Comparison of ENCODE assay signal across 27 cellular contexts in the genomic region with DNA sequence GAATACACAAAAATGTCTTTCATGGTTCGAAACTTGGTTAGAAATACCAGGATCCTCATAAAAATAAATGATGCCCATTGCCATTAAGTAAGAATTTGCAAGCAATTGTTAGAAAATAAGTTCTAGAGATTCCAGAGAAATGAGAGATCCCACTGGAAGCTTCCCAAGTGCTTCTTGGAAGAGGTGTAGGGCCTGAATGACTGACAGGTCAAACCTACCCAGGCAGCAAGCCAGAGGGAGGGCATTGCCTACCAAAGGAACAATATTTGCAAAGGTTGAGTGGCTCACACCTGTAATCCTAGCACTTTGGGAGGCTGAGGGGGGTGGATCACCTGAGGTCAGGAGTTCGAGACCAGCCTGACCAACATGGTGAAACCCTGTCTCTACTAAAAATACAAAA.
"Had no signal": no experiment of that assay in that cellular context is flagged by ENCODE, and none has a peak within 500 bp of the region (broad histone marks: within the 10 kb centered on the region; RNA-seq: fewer than 3 reads in every experiment).

No MANE protein-coding gene starts in this region.

- H3K27ac ChIP-seq: heart right ventricle, hepatocyte, left lung, lower lobe of right lung, parathyroid adenoma, psoas muscle, right atrium auricular region, sigmoid colon, spleen, tibial nerve, uterus had no signal

- H3K4me3 Mint-ChIP-seq: naive thymus-derived CD8-positive, alpha-beta T cell; nephron; neural crest cell; stimulated activated memory B cell treated with anti-CD40 and anti-IgM and Interleukin-4, amounts not matched to agents 10 μg/mL and 1 μg/mL and 100 μg/mL, for 72 hours; stimulated activated naive CD8-positive, alpha-beta T cell treated with anti-CD3 and anti-CD28 coated beads, Interleukin-15, amount 100 ng/mL, for 72 hours; type B pancreatic cell had no signal

- H3K4me3 ChIP-seq: heart right ventricle, hepatocyte, left lung, lower lobe of right lung, psoas muscle, right atrium auricular region, sigmoid colon, spleen, tibial nerve, uterus had no signal

- H3K27me3 ChIP-seq: hepatocyte, left lung, right atrium auricular region, sigmoid colon, spleen, tibial nerve, uterus had no signal

- H3K36me3 Mint-ChIP-seq: naive thymus-derived CD8-positive, alpha-beta T cell; stimulated activated memory B cell treated with anti-CD40 and anti-IgM and Interleukin-4, amounts not matched to agents 10 μg/mL and 1 μg/mL and 100 μg/mL, for 72 hours; type B pancreatic cell had no signal

- H3K9me3 ChIP-seq: heart right ventricle, lower lobe of right lung, psoas muscle, right atrium auricular region, tibial nerve, uterus had no signal

- ATAC-seq: heart right ventricle; left cardiac atrium; left lung; lower lobe of right lung; naive thymus-derived CD8-positive, alpha-beta T cell; psoas muscle; stimulated activated memory B cell treated with anti-CD40 and anti-IgM and Interleukin-4, amounts not matched to agents 10 μg/mL and 1 μg/mL and 100 μg/mL, for 72 hours; stimulated activated naive CD8-positive, alpha-beta T cell treated with anti-CD3 and anti-CD28 coated beads, Interleukin-15, amount 100 ng/mL, for 72 hours had no signal

- H3K4me1 Mint-ChIP-seq: naive thymus-derived CD8-positive, alpha-beta T cell; nephron; stimulated activated memory B cell treated with anti-CD40 and anti-IgM and Interleukin-4, amounts not matched to agents 10 μg/mL and 1 μg/mL and 100 μg/mL, for 72 hours; stimulated activated naive CD8-positive, alpha-beta T cell treated with anti-CD3 and anti-CD28 coated beads, Interleukin-15, amount 100 ng/mL, for 72 hours had no signal

- H3K36me3 ChIP-seq: heart right ventricle, left lung, lower lobe of right lung, right atrium auricular region, sigmoid colon, spleen, tibial nerve, uterus had no signal

- DNase-seq: heart right ventricle; islet precursor cell; left cardiac atrium; lower lobe of right lung; mammary epithelial cell; mesenchymal stem cell; naive thymus-derived CD8-positive, alpha-beta T cell; occipital lobe; psoas muscle; sigmoid colon; small intestine; spleen; stimulated activated CD4-positive, alpha-beta T cell treated with anti-CD3 and anti-CD28 coated beads, Interleukin-4, amount 100 ng/mL, for 24 hours; stimulated activated CD8-positive, alpha-beta memory T cell treated with anti-CD3 and anti-CD28 coated beads, Interleukin-4, amount 100 ng/mL, for 48 hours; stimulated activated naive CD4-positive, alpha-beta T cell treated with Interleukin-2 at 50 U/mL for 16 hours; stimulated activated naive CD8-positive, alpha-beta T cell treated with anti-CD3 and anti-CD28 coated beads, Interleukin-15, amount 100 ng/mL, for 72 hours; substantia nigra; uterus had no signal

- H3K9me3 Mint-ChIP-seq: nephron, type B pancreatic cell had no signal

- H3K27ac Mint-ChIP-seq: naive thymus-derived CD8-positive, alpha-beta T cell; nephron; stimulated activated memory B cell treated with anti-CD40 and anti-IgM and Interleukin-4, amounts not matched to agents 10 μg/mL and 1 μg/mL and 100 μg/mL, for 72 hours; stimulated activated naive CD8-positive, alpha-beta T cell treated with anti-CD3 and anti-CD28 coated beads, Interleukin-15, amount 100 ng/mL, for 72 hours; type B pancreatic cell had no signal

- H3K27me3 Mint-ChIP-seq: naive thymus-derived CD8-positive, alpha-beta T cell; stimulated activated memory B cell treated with anti-CD40 and anti-IgM and Interleukin-4, amounts not matched to agents 10 μg/mL and 1 μg/mL and 100 μg/mL, for 72 hours; stimulated activated naive CD8-positive, alpha-beta T cell treated with anti-CD3 and anti-CD28 coated beads, Interleukin-15, amount 100 ng/mL, for 72 hours had no signal

- H3K4me1 ChIP-seq: heart right ventricle, left lung, lower lobe of right lung, parathyroid adenoma, psoas muscle, right atrium auricular region, sigmoid colon, spleen, tibial nerve, uterus had no signal
